ENCODE assay signal across 1 cellular context in the genomic region with DNA sequence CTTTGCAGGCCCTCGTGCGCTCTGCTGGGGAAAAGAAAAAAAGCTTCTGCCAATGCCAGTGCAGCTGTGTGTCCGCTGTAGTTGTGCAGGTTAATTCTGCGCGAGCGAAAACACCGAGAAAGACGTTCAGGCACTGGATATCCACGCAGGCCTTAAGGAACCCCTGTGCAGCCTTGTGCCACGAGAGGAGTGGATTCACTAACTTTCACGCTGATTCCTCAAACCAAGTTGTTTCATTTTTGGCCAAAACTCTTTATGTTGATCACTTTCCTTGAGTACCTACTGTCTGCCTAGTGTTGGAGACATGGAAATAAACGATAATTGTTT.
TF ChIP-seq lines count a peak whose summit lies in the region.

No MANE protein-coding gene starts in this region.

TF ChIP-seq in HepG2, 621 proteins besides CTCF, POLR2A, EP300 and RAD21 (continued from another document):
- TF ChIP-seq ZNF646 (CRISPR knock-in tag; IDR thresholded peaks at IDR 0.05): 0 out of 2 replicates have a peak, but pooled peaks have one; percentile 26
- TF ChIP-seq ZFY (CRISPR knock-in tag; IDR thresholded peaks at IDR 0.05): no peak
- no peak for TF ChIP-seq HMGA1 (CRISPR knock-in tag; conservative IDR thresholded peaks at IDR 0.05)
- no peak for TF ChIP-seq PHF20 (CRISPR knock-in tag; IDR thresholded peaks at IDR 0.05)
- no peak for TF ChIP-seq ZNF331 (CRISPR knock-in tag; IDR thresholded peaks at IDR 0.05)
- 0 out of 2 replicates have a peak, but pooled peaks have one; percentile 10 for TF ChIP-seq ZNF205 (CRISPR knock-in tag; IDR thresholded peaks at IDR 0.05)
- TF ChIP-seq, protein P1, sequence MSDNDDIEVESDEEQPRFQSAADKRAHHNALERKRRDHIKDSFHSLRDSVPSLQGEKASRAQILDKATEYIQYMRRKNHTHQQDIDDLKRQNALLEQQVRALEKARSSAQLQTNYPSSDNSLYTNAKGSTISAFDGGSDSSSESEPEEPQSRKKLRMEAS (IDR thresholded peaks at IDR 0.05): 0 out of 2 replicates have a peak, but pooled peaks have one; percentile 3
- TF ChIP-seq, protein P2, sequence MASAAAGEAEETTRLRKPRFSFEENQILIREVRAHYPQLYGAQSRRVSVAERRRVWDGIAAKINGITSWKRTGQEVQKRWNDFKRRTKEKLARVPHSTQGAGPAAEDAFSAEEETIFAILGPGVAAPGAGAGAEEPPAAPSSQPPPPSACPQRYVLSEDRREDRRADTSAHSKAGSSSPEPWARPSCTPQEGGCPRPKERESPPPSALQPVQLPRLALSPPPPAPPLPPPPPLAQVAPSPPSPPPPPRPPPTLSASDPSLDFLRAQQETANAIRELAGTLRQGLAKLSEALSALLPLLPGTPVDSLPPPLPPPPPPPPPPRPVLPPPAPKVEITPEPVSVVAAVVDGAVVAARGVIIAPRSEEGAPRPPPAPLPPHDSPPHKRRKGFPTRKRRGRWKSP (CRISPR knock-in tag; IDR thresholded peaks at IDR 0.05): no peak
- peak; percentile 10; the same call in 1 of the 2 replicates for TF ChIP-seq DMAP1 (CRISPR knock-in tag; IDR thresholded peaks at IDR 0.05)
- TF ChIP-seq NBN (conservative IDR thresholded peaks at IDR 0.05): no peak
- TF ChIP-seq POGZ (CRISPR knock-in tag; IDR thresholded peaks at IDR 0.05): peak; percentile 29
- TF ChIP-seq RFXAP (CRISPR knock-in tag; IDR thresholded peaks at IDR 0.05; ENCODE audit: borderline replicate concordance): no peak
- 0 out of 2 replicates have a peak, but pooled peaks have one; percentile 8 for TF ChIP-seq SP5 (CRISPR knock-in tag; IDR thresholded peaks at IDR 0.05; ENCODE audit: borderline replicate concordance, low read depth)
- TF ChIP-seq PRPF4 (IDR thresholded peaks at IDR 0.05; ENCODE audit: low read depth, low read length, poor library complexity, severe bottlenecking): no peak
- 0 out of 2 replicates have a peak, but pooled peaks have one; percentile 13 for TF ChIP-seq ZNF441 (CRISPR knock-in tag; IDR thresholded peaks at IDR 0.05; ENCODE audit: borderline replicate concordance)
- TF ChIP-seq ZFX (CRISPR knock-in tag; IDR thresholded peaks at IDR 0.05; ENCODE audit: low read depth): peak; percentile 50
- TF ChIP-seq MXI1 (IDR thresholded peaks at IDR 0.05; ENCODE audit: borderline replicate concordance, low read depth, low read length): no peak
- no peak for TF ChIP-seq THRA (CRISPR knock-in tag; IDR thresholded peaks at IDR 0.05; ENCODE audit: borderline replicate concordance)
- TF ChIP-seq NCOR1 (IDR thresholded peaks at IDR 0.05; ENCODE audit: borderline replicate concordance, low read length): no peak
- peak; percentile 79; the same call in 1 of the 2 replicates for TF ChIP-seq ZNF362 (CRISPR knock-in tag; IDR thresholded peaks at IDR 0.05; ENCODE audit: borderline replicate concordance)
- 0 out of 2 replicates have a peak, but pooled peaks have one; percentile 5 for TF ChIP-seq ZNF552 (CRISPR knock-in tag; IDR thresholded peaks at IDR 0.05; ENCODE audit: borderline replicate concordance)
- no peak for TF ChIP-seq SOX13 (IDR thresholded peaks at IDR 0.05)
- no peak for TF ChIP-seq SOX13 (CRISPR knock-in tag; conservative IDR thresholded peaks at IDR 0.05 in 1 of 2, IDR thresholded peaks at IDR 0.05 in 1 of 2)
- TF ChIP-seq IKZF5 (CRISPR knock-in tag; IDR thresholded peaks at IDR 0.05): 0 out of 2 replicates have a peak, but pooled peaks have one; percentile 9
- TF ChIP-seq PHF21A (CRISPR knock-in tag; IDR thresholded peaks at IDR 0.05): peak; percentile 11
- TF ChIP-seq, protein P3, sequence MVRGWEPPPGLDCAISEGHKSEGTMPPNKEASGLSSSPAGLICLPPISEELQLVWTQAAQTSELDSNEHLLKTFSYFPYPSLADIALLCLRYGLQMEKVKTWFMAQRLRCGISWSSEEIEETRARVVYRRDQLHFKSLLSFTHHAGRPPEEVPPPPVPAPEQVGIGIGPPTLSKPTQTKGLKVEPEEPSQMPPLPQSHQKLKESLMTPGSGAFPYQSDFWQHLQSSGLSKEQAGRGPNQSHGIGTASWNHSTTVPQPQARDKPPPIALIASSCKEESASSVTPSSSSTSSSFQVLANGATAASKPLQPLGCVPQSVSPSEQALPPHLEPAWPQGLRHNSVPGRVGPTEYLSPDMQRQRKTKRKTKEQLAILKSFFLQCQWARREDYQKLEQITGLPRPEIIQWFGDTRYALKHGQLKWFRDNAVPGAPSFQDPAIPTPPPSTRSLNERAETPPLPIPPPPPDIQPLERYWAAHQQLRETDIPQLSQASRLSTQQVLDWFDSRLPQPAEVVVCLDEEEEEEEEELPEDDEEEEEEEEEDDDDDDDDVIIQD (CRISPR knock-in tag; IDR thresholded peaks at IDR 0.05; ENCODE audit: low read depth): no peak
TF ChIP-seq in HepG2: peak in this region for 31.
